8 cellular contexts compared by ENCODE assay signal in genomic region chr9:69122391-69123141, GRCh38. TPM values are rescaled to one million over a fixed set of nuclear protein-coding genes. Genes with fewer than 3 reads are reported as not detected.
DNase-seq lines count a peak whose midpoint lies in the region; ATAC-seq and TF ChIP-seq lines count a peak whose summit lies in the region.

No MANE protein-coding gene starts in this region.

- no peak overlapping the region for H3K9ac ChIP-seq in neural progenitor cell

- no peaks in the 10 kb centered on the region for H3K79me2 ChIP-seq in neural progenitor cell (ENCODE audit: low read depth)

- H3K4me1 ChIP-seq in neural progenitor cell = peaks cover 19% of the 10 kb centered on the region

- peak overlapping the region; percentile 97 for H3K4me3 Mint-ChIP-seq in T-helper 17 cell
- H3K4me3 Mint-ChIP-seq in neural progenitor cell = peak overlapping the region; percentile 92

- H2AFZ ChIP-seq in neural progenitor cell (replicated peaks) = no peak overlapping the region

- H3K9me3 ChIP-seq in T-helper 17 cell (ENCODE audit: control insufficient read depth, low read length, poor library complexity, severe bottlenecking) = no peaks in the 10 kb centered on the region
- H3K9me3 ChIP-seq in neural progenitor cell (ENCODE audit: low read depth) = no peaks in the 10 kb centered on the region

- no peaks in the 10 kb centered on the region for H3K9me3 Mint-ChIP-seq in neural progenitor cell

- TF ChIP-seq CTCF in fibroblast of the aortic adventitia (IDR thresholded peaks at IDR 0.05; ENCODE audit: insufficient read depth, low read length) (no peak), neural progenitor cell (IDR thresholded peaks at IDR 0.05) (no peak)

- no peak overlapping the region for H3K27ac ChIP-seq in neural progenitor cell

- peak; percentile 10 for ATAC-seq in HG03159 (IDR thresholded peaks at IDR 0.05; ENCODE audit: unreplicated experiment)
- peak; percentile 55 for ATAC-seq in T-helper 17 cell
- no peak for ATAC-seq in HG03571 (IDR thresholded peaks at IDR 0.05; ENCODE audit: unreplicated experiment)

- DNase-seq in DMS153 treated with DMSO at 0.1 percent for 48 hours (lab: John Stamatoyannopoulos, UW; ENCODE audit: unreplicated experiment) (peak; percentile 85), T-helper 17 cell (no peak), fibroblast of the aortic adventitia (ENCODE audit: low read depth) (peak; percentile 96), neural progenitor cell (ENCODE audit: low spot score) (peak; percentile 53), putamen (ENCODE audit: low spot score) (no peak)
- DNase-seq in stimulated activated CD4-positive, alpha-beta T cell treated with anti-CD3 and anti-CD28 coated beads, Interleukin-15, amount 100 ng/mL, for 24 hours = no peak

- H3K4me3 ChIP-seq in fibroblast of the aortic adventitia (ENCODE audit: low read depth, low read length) (peak overlapping the region; percentile 91), neural progenitor cell (peak overlapping the region; percentile 63)

- no peaks in the 10 kb centered on the region for H4K20me1 ChIP-seq in neural progenitor cell (ENCODE audit: low read depth)

- H3K27ac Mint-ChIP-seq in T-helper 17 cell (peak overlapping the region; percentile 87), neural progenitor cell (no peak overlapping the region)

- H3K4me2 ChIP-seq in neural progenitor cell = peak overlapping the region; percentile 95

- no peaks in the 10 kb centered on the region for H3K27me3 Mint-ChIP-seq in T-helper 17 cell
- H3K27me3 Mint-ChIP-seq in neural progenitor cell (ENCODE audit: insufficient read depth, low read depth) = peaks cover 10% of the 10 kb centered on the region

- no peaks in the 10 kb centered on the region for H3K36me3 ChIP-seq in neural progenitor cell

- H3K27me3 ChIP-seq in neural progenitor cell = peaks cover 18% of the 10 kb centered on the region

- H3F3A ChIP-seq in neural progenitor cell (ENCODE audit: low read depth) = peaks cover 35% of the 10 kb centered on the region

- H3K36me3 Mint-ChIP-seq in T-helper 17 cell (ENCODE audit: low read depth) = no peaks in the 10 kb centered on the region
- H3K36me3 Mint-ChIP-seq in neural progenitor cell = no peaks in the 10 kb centered on the region

- H3K4me1 Mint-ChIP-seq in T-helper 17 cell = peaks cover 10% of the 10 kb centered on the region
- peaks cover 13% of the 10 kb centered on the region for H3K4me1 Mint-ChIP-seq in neural progenitor cell

RNA-seq across cellular contexts. Expression of gene TJP2, which starts 51.5 kb away (rescaled TPM):
- 10 to 100 TPM; 21.1 to 30.2 TPM for total RNA-seq in T-helper 17 cell
- 61.7 and 105 TPM in 2 replicates for total RNA-seq in fibroblast of the aortic adventitia (ENCODE audit: low replicate concordance)
- 35.5 and 60.6 TPM in 2 replicates for total RNA-seq in neural progenitor cell (ENCODE audit: low replicate concordance)

Comparison
In these comparisons a context has a peak if more than half of its experiments do, and no peak if none do; other contexts are left out.
1. DNase-seq: peak in DMS153 treated with DMSO at 0.1 percent for 48 hours (single experiment), fibroblast of the aortic adventitia (single experiment) and neural progenitor cell (single experiment); none in T-helper 17 cell (0 of 3), putamen (single experiment) and stimulated activated CD4-positive, alpha-beta T cell treated with anti-CD3 and anti-CD28 coated beads, Interleukin-15, amount 100 ng/mL, for 24 hours (single experiment).